Comparison of ENCODE assay signal across 9 cellular contexts in the genomic region with DNA sequence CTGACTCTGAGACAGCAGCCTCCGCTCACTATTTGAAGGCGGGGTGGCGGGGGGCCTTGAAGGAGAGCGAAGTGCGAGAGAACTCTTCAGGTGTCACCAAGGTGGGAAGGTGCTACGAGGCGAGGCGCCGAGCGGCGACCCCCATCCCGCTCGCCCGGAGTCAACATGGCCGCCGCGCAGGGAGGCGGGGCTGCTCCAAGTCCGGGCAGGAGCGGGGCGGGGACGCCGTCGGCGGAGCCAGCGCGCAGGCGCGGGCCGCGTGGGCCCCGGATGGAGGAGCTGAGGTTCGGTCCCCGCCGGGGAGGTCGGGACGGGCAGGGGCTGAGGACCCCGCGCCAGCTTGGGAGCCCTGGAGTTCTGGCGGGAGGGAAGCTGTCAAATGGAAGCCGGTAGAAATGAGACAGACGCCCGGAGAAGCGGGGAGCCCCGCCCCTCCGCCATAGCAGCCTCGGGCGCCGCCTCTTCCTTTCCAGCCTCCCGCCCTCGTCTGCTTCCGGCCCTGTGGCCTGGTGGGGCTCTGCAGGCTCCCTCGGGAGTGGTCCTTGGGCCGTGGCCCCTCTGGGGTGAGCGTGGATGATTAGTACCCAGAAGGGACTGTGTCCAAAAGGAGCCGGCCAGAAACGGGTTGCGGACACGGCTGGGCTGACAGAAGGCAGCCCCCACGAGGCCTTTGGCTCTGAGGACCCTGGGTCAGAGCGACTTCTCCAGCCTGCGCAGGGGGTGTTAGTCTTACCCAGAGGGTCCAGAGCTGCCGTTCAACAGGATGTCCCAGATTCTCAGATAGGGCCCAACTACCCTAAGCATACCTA. TPM values are rescaled to one million over a fixed set of nuclear protein-coding genes. Genes with fewer than 3 reads are reported as not detected.
A peak's percentile ranks its signal among the peaks of the same experiment; 100 is the strongest.
DNase-seq lines count a peak whose midpoint lies in the region; ATAC-seq, FAIRE-seq and TF ChIP-seq lines count a peak whose summit lies in the region.
"Had no signal": no experiment of that assay in that cellular context is flagged by ENCODE, and none has a peak within 500 bp of the region (broad histone marks: within the 10 kb centered on the region; RNA-seq: fewer than 3 reads in every experiment).

A gene (plus strand): TSS at position 245 of the 809 bp plus-strand sequence. CDS start 2,866 bp downstream, outside the sequence.

- no peak for FAIRE-seq in GM19239 (lab: Jason Lieb, UNC)
- FAIRE-seq: colon had no signal

- H3K4me1 Mint-ChIP-seq in activated CD4-positive, alpha-beta T cell treated with anti-CD3 and anti-CD28 coated beads, Interleukin-2, amount 10 ng/mL, durations not matched to agents 7 days and 5 days, result peaks cover 69% of the 10 kb centered on the region

- no peaks in the 10 kb centered on the region for H3K9me3 Mint-ChIP-seq in activated CD4-positive, alpha-beta T cell treated with anti-CD3 and anti-CD28 coated beads, Interleukin-2, amount 10 ng/mL, durations not matched to agents 7 days and 5 days

- DNase-seq in BJ (ENCODE audit: low read depth) (no peak), GM19239 (ENCODE audit: insufficient read length, low spot score) (peak; percentile 69), NCI-H526 treated with DMSO at 0.1 percent for 48 hours (lab: John Stamatoyannopoulos, UW) (peak; percentile 75), dedifferentiated amniotic fluid mesenchymal stem cell (ENCODE audit: extremely low spot score) (peak; percentile 62)
- peak; percentile 86 for DNase-seq in activated CD4-positive, alpha-beta T cell treated with anti-CD3 and anti-CD28 coated beads, Interleukin-2, amount 10 ng/mL, durations not matched to agents 7 days and 5 days
- peak; percentile 89 for DNase-seq in stimulated activated CD4-positive, alpha-beta T cell treated with anti-CD3 and anti-CD28 coated beads, Interleukin-4, amount 100 ng/mL, for 24 hours

- peak within 1 kb of the TSS; percentile 99 to 100 for H3K27ac ChIP-seq in liver (ENCODE audit: low read depth in 1 of 2, low read length in 2 of 2)

- no peaks in the 10 kb centered on the region for H3K27me3 Mint-ChIP-seq in activated CD4-positive, alpha-beta T cell treated with anti-CD3 and anti-CD28 coated beads, Interleukin-2, amount 10 ng/mL, durations not matched to agents 7 days and 5 days

- H3K27me3 ChIP-seq in BJ (ENCODE audit: control insufficient read depth, insufficient read depth, low read length), result no peaks in the 10 kb centered on the region
- H3K27me3 ChIP-seq in liver (ENCODE audit: control insufficient read depth in 4 of 4, insufficient read depth in 4 of 4, low read length in 3 of 4), result no peaks in the 10 kb centered on the region

- ATAC-seq in HG03442 (IDR thresholded peaks at IDR 0.05; ENCODE audit: unreplicated experiment), result peak; percentile 63

- peak within 1 kb of the TSS; percentile 54 for H3K4me3 ChIP-seq in BJ (ENCODE audit: low read depth, low read length)
- peak within 1 kb of the TSS; percentile 74 to 94 (median 75) for H3K4me3 ChIP-seq in liver (ENCODE audit: low read depth in 1 of 3, low read length in 3 of 3)

- TF ChIP-seq CTCF in BJ (IDR thresholded peaks at IDR 0.05; ENCODE audit: insufficient read depth, low read depth, low read length) (no peak), liver (IDR thresholded peaks at IDR 0.05; ENCODE audit: low read depth, low read length, missing input control) (peak; percentile 9)

- peaks cover 10 to 76% (median 43%) of the 10 kb centered on the region in 4 donors for H3K4me1 ChIP-seq in liver (ENCODE audit: control insufficient read depth in 4 of 4, insufficient read depth in 4 of 4, low read length in 3 of 4)

- peak; percentile 19 to 38 for TF ChIP-seq RAD21 in liver (IDR thresholded peaks at IDR 0.05)

- peak within 1 kb of the TSS; percentile 86 for H3K4me3 Mint-ChIP-seq in activated CD4-positive, alpha-beta T cell treated with anti-CD3 and anti-CD28 coated beads, Interleukin-2, amount 10 ng/mL, durations not matched to agents 7 days and 5 days

- POLR2A ChIA-PET in BJ (lab: Charles Lee), result interaction anchor here (0.6 to 0.9 kb wide), 4 partner anchors 19 to 651 kb away, joined by 3 to 4 read pairs (median 4); no protein-coding TSS in a partner anchor
- POLR2A ChIA-PET in activated CD4-positive, alpha-beta T cell treated with anti-CD3 and anti-CD28 coated beads, Interleukin-2, amount 10 ng/mL, durations not matched to agents 7 days and 5 days (lab: Charles Lee), result interaction anchor here (0.6 to 1.4 kb wide), 7 partner anchors 43 to 173 kb away, joined by 3 to 11 read pairs (median 3); no protein-coding TSS in a partner anchor

- peaks cover 15% of the 10 kb centered on the region for H3K36me3 Mint-ChIP-seq in activated CD4-positive, alpha-beta T cell treated with anti-CD3 and anti-CD28 coated beads, Interleukin-2, amount 10 ng/mL, durations not matched to agents 7 days and 5 days (ENCODE audit: low read depth)

- peak within 1 kb of the TSS; percentile 99 for H3K27ac Mint-ChIP-seq in activated CD4-positive, alpha-beta T cell treated with anti-CD3 and anti-CD28 coated beads, Interleukin-2, amount 10 ng/mL, durations not matched to agents 7 days and 5 days

- H3K9me3 ChIP-seq in liver (ENCODE audit: control insufficient read depth in 4 of 4, low read length in 3 of 4), result no peaks in the 10 kb centered on the region

- CTCF ChIA-PET in BJ (lab: Yijun Ruan, JAX), result interaction anchor here (0.7 to 6.2 kb wide), 26 partner anchors 11 to 288 kb away, joined by 3 to 210 read pairs (median 8); no protein-coding TSS in a partner anchor
- CTCF ChIA-PET in activated CD4-positive, alpha-beta T cell treated with anti-CD3 and anti-CD28 coated beads, Interleukin-2, amount 10 ng/mL, durations not matched to agents 7 days and 5 days (lab: Charles Lee), result interaction anchor here (0.6 to 4.5 kb wide), 27 partner anchors 9 to 702 kb away, joined by 3 to 39 read pairs (median 4); no protein-coding TSS in a partner anchor

- under 1% methylated on average over 63 of the region's 63 CpGs for WGBS in liver

- H3K9ac ChIP-seq in liver (ENCODE audit: low read depth in 1 of 2, low read length in 2 of 2), result peak within 1 kb of the TSS; percentile 98 to 99

- H3K36me3 ChIP-seq in BJ (ENCODE audit: control insufficient read depth, insufficient read depth, low read length) (0 out of 2 replicates have a peak, but pooled peaks cover 1% of the 10 kb centered on the region), liver (ENCODE audit: control insufficient read depth in 4 of 4, insufficient read depth in 3 of 4, low read depth in 1 of 4, low read length in 3 of 4) (peaks cover 0 to 1% (median 0%) of the 10 kb centered on the region in 4 donors)

TF ChIP-seq in liver, 16 proteins besides CTCF, POLR2A, EP300 and RAD21:
- TF ChIP-seq YY1 (IDR thresholded peaks at IDR 0.05) (peak; percentile 98), HNF4G (IDR thresholded peaks at IDR 0.05) (no peak), TAF1 (conservative IDR thresholded peaks at IDR 0.05) (no peak), GABPA (IDR thresholded peaks at IDR 0.05 in 1 of 2, conservative IDR thresholded peaks at IDR 0.05 in 1 of 2) (peak; percentile 59 to 87)
- TF ChIP-seq, protein P1, sequence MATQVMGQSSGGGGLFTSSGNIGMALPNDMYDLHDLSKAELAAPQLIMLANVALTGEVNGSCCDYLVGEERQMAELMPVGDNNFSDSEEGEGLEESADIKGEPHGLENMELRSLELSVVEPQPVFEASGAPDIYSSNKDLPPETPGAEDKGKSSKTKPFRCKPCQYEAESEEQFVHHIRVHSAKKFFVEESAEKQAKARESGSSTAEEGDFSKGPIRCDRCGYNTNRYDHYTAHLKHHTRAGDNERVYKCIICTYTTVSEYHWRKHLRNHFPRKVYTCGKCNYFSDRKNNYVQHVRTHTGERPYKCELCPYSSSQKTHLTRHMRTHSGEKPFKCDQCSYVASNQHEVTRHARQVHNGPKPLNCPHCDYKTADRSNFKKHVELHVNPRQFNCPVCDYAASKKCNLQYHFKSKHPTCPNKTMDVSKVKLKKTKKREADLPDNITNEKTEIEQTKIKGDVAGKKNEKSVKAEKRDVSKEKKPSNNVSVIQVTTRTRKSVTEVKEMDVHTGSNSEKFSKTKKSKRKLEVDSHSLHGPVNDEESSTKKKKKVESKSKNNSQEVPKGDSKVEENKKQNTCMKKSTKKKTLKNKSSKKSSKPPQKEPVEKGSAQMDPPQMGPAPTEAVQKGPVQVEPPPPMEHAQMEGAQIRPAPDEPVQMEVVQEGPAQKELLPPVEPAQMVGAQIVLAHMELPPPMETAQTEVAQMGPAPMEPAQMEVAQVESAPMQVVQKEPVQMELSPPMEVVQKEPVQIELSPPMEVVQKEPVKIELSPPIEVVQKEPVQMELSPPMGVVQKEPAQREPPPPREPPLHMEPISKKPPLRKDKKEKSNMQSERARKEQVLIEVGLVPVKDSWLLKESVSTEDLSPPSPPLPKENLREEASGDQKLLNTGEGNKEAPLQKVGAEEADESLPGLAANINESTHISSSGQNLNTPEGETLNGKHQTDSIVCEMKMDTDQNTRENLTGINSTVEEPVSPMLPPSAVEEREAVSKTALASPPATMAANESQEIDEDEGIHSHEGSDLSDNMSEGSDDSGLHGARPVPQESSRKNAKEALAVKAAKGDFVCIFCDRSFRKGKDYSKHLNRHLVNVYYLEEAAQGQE (IDR thresholded peaks at IDR 0.05), result no peak
TF ChIP-seq in liver: peak in this region for 2.

RNA-seq across cellular contexts. Expression of the gene that starts here (rescaled TPM):
- polyA plus RNA-seq in BJ (2011; rRNA removed), result 25.7 and 28.0 TPM in 2 replicates
- polyA minus RNA-seq in BJ (2011; rRNA and poly(A)+ RNA removed), result 23.0 and 34.3 TPM in 2 replicates
- 10 to 100 TPM; 16.4 to 16.9 TPM for total RNA-seq in activated CD4-positive, alpha-beta T cell treated with anti-CD3 and anti-CD28 coated beads, Interleukin-2, amount 10 ng/mL, durations not matched to agents 7 days and 5 days
- 10 to 100 TPM; 15.3 to 24.3 TPM for total RNA-seq in liver
- polyA plus RNA-seq in liver, result 10 to 100 TPM; 13.9 to 14.2 TPM
